ENCODE assay signal across 8 cellular contexts in genomic region chrX:48911407-48912182, GRCh38. TPM values are rescaled to one million over a fixed set of nuclear protein-coding genes. Genes with fewer than 3 reads are reported as not detected.
DNase-seq lines count a peak whose midpoint lies in the region; ATAC-seq and TF ChIP-seq lines count a peak whose summit lies in the region.

TSS of gene SLC35A2 (minus strand) at chrX:48911646. CDS start at chrX:48911636, 10 bp downstream.

- H3K27ac ChIP-seq in colonic mucosa, result peak within 1 kb of the TSS; percentile 65

- H3K27ac Mint-ChIP-seq in activated CD4-positive, alpha-beta T cell treated with anti-CD3 and anti-CD28 coated beads, Interleukin-2, amount 10 ng/mL, durations not matched to agents 24 days and 14 days, result peak within 1 kb of the TSS; percentile 96

- peak within 1 kb of the TSS; percentile 96 for H3K4me3 Mint-ChIP-seq in activated CD4-positive, alpha-beta T cell treated with anti-CD3 and anti-CD28 coated beads, Interleukin-2, amount 10 ng/mL, durations not matched to agents 24 days and 14 days

- ATAC-seq in HG03442 (IDR thresholded peaks at IDR 0.05; ENCODE audit: unreplicated experiment) (peak; percentile 64), left colon (peak; percentile 85)

- no peaks in the 10 kb centered on the region for H3K27me3 ChIP-seq in colonic mucosa

- H3K36me3 ChIP-seq in colonic mucosa, result no peaks in the 10 kb centered on the region

- DNase-seq in AG10803 (ENCODE audit: low read depth) (peak; percentile 50), NCI-H69 (lab: John Stamatoyannopoulos, UW) (peak; percentile 91), colonic mucosa (peak; percentile 89), left colon (peak; percentile 81 to 86)
- DNase-seq in activated CD4-positive, alpha-beta T cell treated with anti-CD3 and anti-CD28 coated beads, Interleukin-2, amount 10 ng/mL, durations not matched to agents 24 days and 14 days, result peak; percentile 97
- DNase-seq in stimulated activated CD4-positive, alpha-beta T cell treated with anti-CD3 and anti-CD28 coated beads, Interleukin-1b, Interleukin-23, amount 100 ng/mL, for 4 hours (ENCODE audit: low read depth in 2 of 2), result peak; percentile 73 to 77

- intact Hi-C loops in activated CD4-positive, alpha-beta T cell treated with anti-CD3 and anti-CD28 coated beads, Interleukin-2, amount 10 ng/mL, durations not matched to agents 24 days and 14 days (cut with micrococcal nuclease), result loop anchor here (1.0 kb wide), 2 partner anchors 13 to 20 kb away; no protein-coding TSS in a partner anchor
- intact Hi-C loops in colonic mucosa (cut with DNase I), result no loop called here
- intact Hi-C loops in left colon (cut with DNase I, micrococcal nuclease), result no loop called here

- no peak for TF ChIP-seq CTCF in AG10803 (conservative IDR thresholded peaks at IDR 0.05; ENCODE audit: low read length)
- no peak for TF ChIP-seq CTCF in colonic mucosa (IDR thresholded peaks at IDR 0.05)

- H3K36me3 Mint-ChIP-seq in activated CD4-positive, alpha-beta T cell treated with anti-CD3 and anti-CD28 coated beads, Interleukin-2, amount 10 ng/mL, durations not matched to agents 24 days and 14 days (ENCODE audit: low read depth), result peaks cover 48% of the 10 kb centered on the region

- H3K4me1 ChIP-seq in colonic mucosa, result no peaks in the 10 kb centered on the region

- H3K4me1 Mint-ChIP-seq in activated CD4-positive, alpha-beta T cell treated with anti-CD3 and anti-CD28 coated beads, Interleukin-2, amount 10 ng/mL, durations not matched to agents 24 days and 14 days, result peaks cover 30% of the 10 kb centered on the region

- no peaks in the 10 kb centered on the region for H3K27me3 Mint-ChIP-seq in activated CD4-positive, alpha-beta T cell treated with anti-CD3 and anti-CD28 coated beads, Interleukin-2, amount 10 ng/mL, durations not matched to agents 24 days and 14 days

- TF ChIP-seq POLR2A in GM19099 (IDR thresholded peaks at IDR 0.05; ENCODE audit: extremely low read depth, insufficient read length, low read depth), result peak; percentile 64

- peak within 1 kb of the TSS; percentile 82 for H3K4me3 ChIP-seq in AG10803 (ENCODE audit: low read length)
- H3K4me3 ChIP-seq in colonic mucosa, result peak within 1 kb of the TSS; percentile 56

- peak within 1 kb of the TSS; percentile 54 to 76 for H3K9ac ChIP-seq in colonic mucosa (ENCODE audit: low read depth in 2 of 2, low read length in 2 of 2)

- H3K9me3 Mint-ChIP-seq in activated CD4-positive, alpha-beta T cell treated with anti-CD3 and anti-CD28 coated beads, Interleukin-2, amount 10 ng/mL, durations not matched to agents 24 days and 14 days, result no peaks in the 10 kb centered on the region

- no peaks in the 10 kb centered on the region for H3K9me3 ChIP-seq in colonic mucosa

RNA-seq across cellular contexts. Expression of gene SLC35A2, which starts in this region (rescaled TPM):
- 19.5 and 22.8 TPM in 2 replicates for total RNA-seq in activated CD4-positive, alpha-beta T cell treated with anti-CD3 and anti-CD28 coated beads, Interleukin-2, amount 10 ng/mL, durations not matched to agents 24 days and 14 days
- total RNA-seq in colonic mucosa (10 to 100 TPM; 57.8 to 83.1 TPM), left colon (10 to 100 TPM; 50.0 to 60.6 TPM)

Comparison
In these comparisons a context has a peak if more than half of its experiments do, and no peak if none do; other contexts are left out.
1. Peak in every context shown above with its lines: DNase-seq, ATAC-seq, H3K4me3 ChIP-seq and H3K27ac ChIP-seq.